Comparison of ENCODE assay signal across 27 cellular contexts in genomic region chr12:50079771-50080170, GRCh38. TPM values are rescaled to one million over a fixed set of nuclear protein-coding genes. Genes with fewer than 3 reads are reported as not detected.
"Had no signal": no experiment of that assay in that cellular context is flagged by ENCODE, and none has a peak within 500 bp of the region (broad histone marks: within the 10 kb centered on the region; RNA-seq: fewer than 3 reads in every experiment).

No MANE protein-coding gene starts in this region.

- H3K27ac ChIP-seq: breast epithelium, Peyer's patch, RWPE1, SJCRH30 had no signal

- H3K27me3 ChIP-seq: breast epithelium, Peyer's patch, SJCRH30 had no signal

- H3K4me3 Mint-ChIP-seq: activated B cell treated with CpG ODN at 0.5 μM for 24 hours; activated CD4-positive, alpha-beta T cell treated with anti-CD3 and anti-CD28 coated beads, Interleukin-2, amount 10 ng/mL, durations not matched to agents 24 days and 14 days; activated CD8-positive, alpha-beta memory T cell treated with anti-CD3 and anti-CD28 coated beads, Interleukin-2, amount 10 ng/mL, durations not matched to agents 7 days and 5 days; activated naive CD4-positive, alpha-beta T cell treated with anti-CD3 and anti-CD28 coated beads, Interleukin-2, amount 50 U/mL, for 24 hours; activated T-cell treated with anti-CD3 and anti-CD28 coated beads, Interleukin-2, amount 50 U/mL, for 24 hours; activated T-helper 1 cell treated with anti-CD3 and anti-CD28 coated beads, Interleukin-12 subunit alpha, Interleukin-12 subunit beta, Interleukin-2, Interleukin-4 antibody, amounts not matched to agents 30 ng/mL and 10 ng/mL and 1 ng/mL, durations not matched to agents 14 hours and 24 hours and 36 hours; T-helper 1 cell treated with Interleukin-12 subunit alpha and Interleukin-12 subunit beta and Interleukin-4 antibody, amounts not matched to agents 30 μg/mL and 1 μg/mL, for 36 hours had no signal

- H3K27me3 Mint-ChIP-seq: activated CD4-positive, alpha-beta T cell treated with anti-CD3 and anti-CD28 coated beads, Interleukin-2, amount 10 ng/mL, durations not matched to agents 24 days and 14 days; activated CD8-positive, alpha-beta memory T cell treated with anti-CD3 and anti-CD28 coated beads, Interleukin-2, amount 10 ng/mL, durations not matched to agents 7 days and 5 days; activated naive CD4-positive, alpha-beta T cell treated with anti-CD3 and anti-CD28 coated beads, Interleukin-2, amount 50 U/mL, for 24 hours; activated T-cell treated with anti-CD3 and anti-CD28 coated beads, Interleukin-2, amount 50 U/mL, for 24 hours had no signal

- H3K27ac Mint-ChIP-seq: activated B cell treated with CpG ODN at 0.5 μM for 24 hours; activated CD4-positive, alpha-beta T cell treated with anti-CD3 and anti-CD28 coated beads, Interleukin-2, amount 10 ng/mL, durations not matched to agents 24 days and 14 days; activated CD8-positive, alpha-beta memory T cell treated with anti-CD3 and anti-CD28 coated beads, Interleukin-2, amount 10 ng/mL, durations not matched to agents 7 days and 5 days; activated naive CD4-positive, alpha-beta T cell treated with anti-CD3 and anti-CD28 coated beads, Interleukin-2, amount 50 U/mL, for 24 hours; activated T-cell treated with anti-CD3 and anti-CD28 coated beads, Interleukin-2, amount 50 U/mL, for 24 hours; activated T-helper 1 cell treated with anti-CD3 and anti-CD28 coated beads, Interleukin-12 subunit alpha, Interleukin-12 subunit beta, Interleukin-2, Interleukin-4 antibody, amounts not matched to agents 30 ng/mL and 10 ng/mL and 1 ng/mL, durations not matched to agents 14 hours and 24 hours and 36 hours; T-helper 1 cell treated with Interleukin-12 subunit alpha and Interleukin-12 subunit beta and Interleukin-4 antibody, amounts not matched to agents 30 μg/mL and 1 μg/mL, for 36 hours had no signal

- FAIRE-seq: TTC549 had no signal

- H3K4me1 ChIP-seq: breast epithelium had no signal

- H3K9me3 ChIP-seq: breast epithelium, Peyer's patch, SJCRH30 had no signal

- H3K4me3 ChIP-seq: breast epithelium, Peyer's patch, SJCRH30 had no signal

- H3K9me3 Mint-ChIP-seq: activated B cell treated with CpG ODN at 0.5 μM for 24 hours; activated CD4-positive, alpha-beta T cell treated with anti-CD3 and anti-CD28 coated beads, Interleukin-2, amount 10 ng/mL, durations not matched to agents 24 days and 14 days; activated naive CD4-positive, alpha-beta T cell treated with anti-CD3 and anti-CD28 coated beads, Interleukin-2, amount 50 U/mL, for 24 hours; activated T-cell treated with anti-CD3 and anti-CD28 coated beads, Interleukin-2, amount 50 U/mL, for 24 hours; activated T-helper 1 cell treated with anti-CD3 and anti-CD28 coated beads, Interleukin-12 subunit alpha, Interleukin-12 subunit beta, Interleukin-2, Interleukin-4 antibody, amounts not matched to agents 30 ng/mL and 10 ng/mL and 1 ng/mL, durations not matched to agents 14 hours and 24 hours and 36 hours; T-helper 1 cell treated with Interleukin-12 subunit alpha and Interleukin-12 subunit beta and Interleukin-4 antibody, amounts not matched to agents 30 μg/mL and 1 μg/mL, for 36 hours had no signal

- ATAC-seq: activated CD8-positive, alpha-beta memory T cell treated with anti-CD3 and anti-CD28 coated beads, Interleukin-2, amount 10 ng/mL, durations not matched to agents 7 days and 5 days had no signal

- H3K36me3 ChIP-seq: breast epithelium, Peyer's patch, SJCRH30 had no signal

- H3K36me3 Mint-ChIP-seq: activated CD8-positive, alpha-beta memory T cell treated with anti-CD3 and anti-CD28 coated beads, Interleukin-2, amount 10 ng/mL, durations not matched to agents 7 days and 5 days; activated naive CD4-positive, alpha-beta T cell treated with anti-CD3 and anti-CD28 coated beads, Interleukin-2, amount 50 U/mL, for 24 hours had no signal

- DNase-seq: activated B cell treated with CpG ODN at 0.5 μM for 24 hours; activated CD4-positive, alpha-beta T cell treated with anti-CD3 and anti-CD28 coated beads for 1 hour; activated CD4-positive, alpha-beta T cell treated with anti-CD3 and anti-CD28 coated beads, Interleukin-2, amount 10 ng/mL, durations not matched to agents 24 days and 14 days; activated CD4-positive, alpha-beta T cell treated with anti-CD3 and anti-CD28 coated beads, Interleukin-2, amount 50 U/mL, for 48 hours; activated CD8-positive, alpha-beta memory T cell treated with anti-CD3 and anti-CD28 coated beads, Interleukin-2, amount 10 ng/mL, durations not matched to agents 7 days and 5 days; activated effector memory CD4-positive, alpha-beta T cell treated with Interleukin-2 at 50 U/mL for 16 hours; activated naive CD4-positive, alpha-beta T cell; activated T-cell treated with anti-CD3 and anti-CD28 coated beads, Interleukin-2, amount 50 U/mL, for 24 hours; caudate nucleus; Karpas-422; NCI-H146; NCI-H187 treated with DMSO at 0.1 percent for 48 hours; NCI-H2081 treated with DMSO at 0.1 percent for 48 hours; NCI-H226; NCI-H526 treated with DMSO at 0.1 percent for 48 hours; NK-92 treated with Interleukin-12 subunit alpha and Interleukin-12 subunit beta, amount 100 ng/mL, for 24 hours; OCI-M1; Peyer's patch; Right ventricle myocardium superior; SJCRH30; T-helper 9 cell had no signal

RNA-seq across cellular contexts. Expression of gene ASIC1, which starts 22.4 kb away (rescaled TPM):
- total RNA-seq: activated B cell treated with CpG ODN at 0.5 μM for 24 hours had no signal
